Comparison of ENCODE assay signal across 9 cellular contexts in the genomic region with DNA sequence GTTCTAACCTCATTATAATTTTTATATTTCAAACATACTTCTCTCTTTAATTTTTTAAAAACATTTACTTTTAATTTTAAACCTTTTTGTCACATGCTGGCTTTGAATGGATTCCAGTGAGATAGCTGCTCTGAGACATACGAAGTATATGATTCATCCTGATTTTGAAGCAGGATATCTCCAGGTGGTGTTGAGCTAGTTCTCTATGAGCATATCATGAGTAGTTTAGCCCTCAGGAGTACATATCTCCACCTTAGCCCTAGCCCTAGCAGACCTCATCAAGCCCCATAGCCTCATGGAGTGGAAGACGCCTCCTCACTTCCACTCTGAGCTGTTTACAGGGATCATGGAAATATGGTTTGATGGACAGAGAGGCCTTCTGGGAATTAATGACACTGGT.
"Had no signal": no experiment of that assay in that cellular context is flagged by ENCODE, and none has a peak within 500 bp of the region (broad histone marks: within the 10 kb centered on the region; RNA-seq: fewer than 3 reads in every experiment).

No MANE protein-coding gene starts in this region.

- H3K4me1 ChIP-seq: HAP-1 had no signal

- H3K27ac ChIP-seq: GM23248 had no signal

- DNase-seq: GM23248, GOT3, H7, H9, HCEC 1CT, HFFc6 had no signal

- ATAC-seq: GM23338, HCT116 had no signal
